Comparison of ENCODE assay signal across 23 cellular contexts in genomic region chr13:32527151-32527550, GRCh38.
"Had no signal": no experiment of that assay in that cellular context is flagged by ENCODE, and none has a peak within 500 bp of the region (broad histone marks: within the 10 kb centered on the region; RNA-seq: fewer than 3 reads in every experiment).

No MANE protein-coding gene starts in this region.

- H3K27me3 ChIP-seq: esophagus squamous epithelium, hepatocyte, right lobe of liver, suprapubic skin, thyroid gland had no signal

- H3K27me3 Mint-ChIP-seq: dendritic cell treated with granulocyte-macrophage colony-stimulating factor and Interleukin-4, amounts not matched to agents 40 ng/mL and 50 ng/mL, for 4 days; memory B cell; type B pancreatic cell had no signal

- DNase-seq: esophagus squamous epithelium; foreskin fibroblast; head of caudate nucleus; kidney; left cardiac atrium; left ventricle myocardium inferior; lower lobe of right lung; nephron progenitor cell; psoas muscle; retina; right lobe of liver; stimulated activated CD4-positive, alpha-beta T cell treated with anti-CD3 and anti-CD28 coated beads, Interleukin-4, amount 100 ng/mL, for 1 hour; stimulated activated CD8-positive, alpha-beta memory T cell treated with anti-CD3 and anti-CD28 coated beads, Interleukin-4, amount 100 ng/mL, for 48 hours; stimulated activated naive CD8-positive, alpha-beta T cell treated with anti-CD3 and anti-CD28 coated beads, Interleukin-15, Interleukin-2, amounts not matched to agents 100 U/mL and 50 U/mL, for 24 hours; thyroid gland had no signal

- H3K9me3 ChIP-seq: esophagus squamous epithelium, left ventricle myocardium inferior, lower lobe of right lung, psoas muscle, right lobe of liver, suprapubic skin, thyroid gland had no signal

- H3K9me3 Mint-ChIP-seq: dendritic cell treated with granulocyte-macrophage colony-stimulating factor and Interleukin-4, amounts not matched to agents 40 ng/mL and 50 ng/mL, for 4 days; memory B cell; mesothelial cell of epicardium; nephron progenitor cell; stimulated activated effector memory CD8-positive, alpha-beta T cell treated with anti-CD3 and anti-CD28 coated beads, Interleukin-12 subunit alpha, Interleukin-12 subunit beta, amount 100 ng/mL, for 72 hours; type B pancreatic cell had no signal

- ATAC-seq: left cardiac atrium; lower lobe of right lung; psoas muscle; right lobe of liver; stimulated activated effector memory CD8-positive, alpha-beta T cell treated with anti-CD3 and anti-CD28 coated beads, Interleukin-12 subunit alpha, Interleukin-12 subunit beta, amount 100 ng/mL, for 72 hours; stimulated activated naive CD8-positive, alpha-beta T cell treated with anti-CD3 and anti-CD28 coated beads, Interleukin-15, Interleukin-2, amounts not matched to agents 100 U/mL and 50 U/mL, for 24 hours had no signal

- H3K27ac ChIP-seq: hepatocyte, lower lobe of right lung, parathyroid adenoma, right lobe of liver, thyroid gland had no signal

- H3K4me3 Mint-ChIP-seq: dendritic cell treated with granulocyte-macrophage colony-stimulating factor and Interleukin-4, amounts not matched to agents 40 ng/mL and 50 ng/mL, for 4 days; memory B cell; mesothelial cell of epicardium; nephron progenitor cell; stimulated activated effector memory CD8-positive, alpha-beta T cell treated with anti-CD3 and anti-CD28 coated beads, Interleukin-12 subunit alpha, Interleukin-12 subunit beta, amount 100 ng/mL, for 72 hours; type B pancreatic cell had no signal

- H3K27ac Mint-ChIP-seq: dendritic cell treated with granulocyte-macrophage colony-stimulating factor and Interleukin-4, amounts not matched to agents 40 ng/mL and 50 ng/mL, for 4 days; mesothelial cell of epicardium; nephron progenitor cell; stimulated activated effector memory CD8-positive, alpha-beta T cell treated with anti-CD3 and anti-CD28 coated beads, Interleukin-12 subunit alpha, Interleukin-12 subunit beta, amount 100 ng/mL, for 72 hours; type B pancreatic cell had no signal
